8 cellular contexts compared by ENCODE assay signal in genomic region chr11:66312549-66313320, GRCh38.
A peak's percentile ranks its signal among the peaks of the same experiment; 100 is the strongest.
DNase-seq lines count a peak whose midpoint lies in the region; ATAC-seq and TF ChIP-seq lines count a peak whose summit lies in the region.

No MANE protein-coding gene starts in this region.

- H3K4me3 Mint-ChIP-seq in central memory CD8-positive, alpha-beta T cell: peak overlapping the region; percentile 79

- H3K36me3 Mint-ChIP-seq in central memory CD8-positive, alpha-beta T cell (ENCODE audit: insufficient read depth): peaks cover 17% of the 10 kb centered on the region

- DNase-seq in AG09309 (ENCODE audit: low read depth) (peak; percentile 98), NCI-H345 (lab: John Stamatoyannopoulos, UW) (peak; percentile 97), islet precursor cell (peak; percentile 100)
- DNase-seq in central memory CD8-positive, alpha-beta T cell (ENCODE audit: low spot score in 2 of 2): peak; percentile 96 to 98
- DNase-seq in stimulated activated CD4-positive, alpha-beta T cell treated with anti-CD3 and anti-CD28 coated beads, Interleukin-12 subunit alpha, Interleukin-12 subunit beta, amount 100 ng/mL, for 24 hours (ENCODE audit: low read depth in 2 of 2): peak; percentile 90 to 92

- H3K9me3 Mint-ChIP-seq in central memory CD8-positive, alpha-beta T cell: no peaks in the 10 kb centered on the region

- TF ChIP-seq CTCF in AG09309 (IDR thresholded peaks at IDR 0.05; ENCODE audit: control insufficient read depth, insufficient read depth, low read depth, low read length, missing control alignments): no peak

- H3K27ac Mint-ChIP-seq in central memory CD8-positive, alpha-beta T cell (ENCODE audit: low read depth): peak overlapping the region; percentile 85

- peaks cover 34% of the 10 kb centered on the region for H3K4me1 Mint-ChIP-seq in central memory CD8-positive, alpha-beta T cell

- H3K27me3 Mint-ChIP-seq in central memory CD8-positive, alpha-beta T cell: no peaks in the 10 kb centered on the region

- peak overlapping the region; percentile 74 for H3K4me3 ChIP-seq in AG09309 (ENCODE audit: control insufficient read depth, low read depth, low read length)

- peak; percentile 58 for ATAC-seq in GM19035 (IDR thresholded peaks at IDR 0.05; ENCODE audit: unreplicated experiment)
- peak; percentile 58 for ATAC-seq in HG03280 (IDR thresholded peaks at IDR 0.05; ENCODE audit: unreplicated experiment)
- ATAC-seq in activated CD4-positive, CD25-positive, alpha-beta regulatory T cell treated with anti-CD3 and anti-CD28 coated beads, Interleukin-2, amount 50 U/mL, for 24 hours: peak; percentile 79
- ATAC-seq in central memory CD8-positive, alpha-beta T cell (replicated peaks; ENCODE audit: extremely low read depth, poor library complexity, severe bottlenecking): peak; percentile 74

Comparison
In these comparisons a context has a peak if more than half of its experiments do, and no peak if none do; other contexts are left out.
1. Peak in every context shown above with its lines: DNase-seq, ATAC-seq and H3K4me3 ChIP-seq.